Comparison of ENCODE assay signal across 10 cellular contexts in the genomic region with DNA sequence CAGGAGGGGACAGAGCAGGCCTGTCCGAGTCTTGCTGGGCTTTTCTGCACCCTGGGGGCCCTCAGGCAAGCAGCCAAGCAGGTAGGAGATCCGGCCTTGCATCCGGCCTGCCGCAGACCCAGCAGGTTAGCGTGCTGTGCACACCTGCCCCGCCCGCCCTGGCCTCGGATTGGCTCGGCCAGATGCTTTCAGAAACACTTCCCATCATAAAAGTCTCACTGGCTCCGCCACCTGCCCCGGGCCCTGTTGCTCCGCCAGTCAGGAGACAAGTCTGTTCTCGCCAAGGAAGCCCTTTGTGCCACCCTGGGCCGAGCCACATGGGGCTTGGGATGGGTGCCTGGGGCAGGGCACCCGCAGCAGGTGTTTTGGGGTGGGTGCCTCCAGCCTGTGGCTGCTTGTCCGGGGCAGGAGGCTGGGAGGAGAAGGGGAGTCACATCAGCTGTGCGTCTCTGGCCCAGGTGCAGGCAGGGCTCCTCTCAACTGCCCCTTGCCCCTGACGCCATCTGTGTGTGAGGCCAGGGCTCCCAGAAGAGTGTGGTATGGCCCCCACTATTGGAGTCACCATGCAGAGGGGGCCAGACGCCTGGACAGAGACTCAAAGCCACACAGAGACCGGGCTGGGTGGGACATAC.
DNase-seq lines count a peak whose midpoint lies in the region; ATAC-seq, FAIRE-seq and TF ChIP-seq lines count a peak whose summit lies in the region.
"Had no signal": no experiment of that assay in that cellular context is flagged by ENCODE, and none has a peak within 500 bp of the region (broad histone marks: within the 10 kb centered on the region; RNA-seq: fewer than 3 reads in every experiment).

No MANE protein-coding gene starts in this region.

- intact Hi-C loops in Right ventricle myocardium inferior (cut with DNase I), result no loop called here
- intact Hi-C loops in kidney (cut with DNase I), result no loop called here

- H3K27me3 ChIP-seq in right atrium auricular region, result no peaks in the 10 kb centered on the region
- H3K27me3 ChIP-seq: dorsolateral prefrontal cortex had no signal

- peak; percentile 63 for DNase-seq in Right ventricle myocardium inferior (ENCODE audit: missing footprints)
- DNase-seq in right atrium auricular region (ENCODE audit: low spot score), result no peak
- DNase-seq in SHP77 (lab: John Stamatoyannopoulos, UW), result peak; percentile 71 to 86
- peak; percentile 82 for DNase-seq in kidney
- DNase-seq in NCI-H82 (lab: John Stamatoyannopoulos, UW), result no peak
- DNase-seq in activated effector memory CD4-positive, alpha-beta T cell treated with anti-CD3 and anti-CD28 coated beads, Interleukin-2, amount 50 U/mL, for 16 hours, result no peak
- DNase-seq in Kasumi-1 (lab: John Stamatoyannopoulos, UW), result no peak
- DNase-seq: stimulated activated CD8-positive, alpha-beta memory T cell treated with anti-CD3 and anti-CD28 coated beads, Interleukin-4, amount 100 ng/mL, for 48 hours had no signal

- H3K9ac ChIP-seq in kidney (ENCODE audit: low read length in 2 of 2), result no peak overlapping the region

- no peak overlapping the region for H3K27ac ChIP-seq in right atrium auricular region
- H3K27ac ChIP-seq in kidney (ENCODE audit: low read depth in 2 of 2, low read length in 2 of 2), result peak overlapping the region in 1 of 2 donors; percentile 57

- peaks cover 0 to 20% of the 10 kb centered on the region in 2 donors for H3K4me1 ChIP-seq in right atrium auricular region
- peaks cover 14 to 21% of the 10 kb centered on the region in 2 donors for H3K4me1 ChIP-seq in kidney (ENCODE audit: control insufficient read depth in 1 of 2, insufficient read depth in 1 of 2, low read depth in 1 of 2, low read length in 2 of 2)

- H3K36me3 ChIP-seq in right atrium auricular region, result no peaks in the 10 kb centered on the region
- no peaks in the 10 kb centered on the region for H3K36me3 ChIP-seq in kidney (ENCODE audit: control insufficient read depth in 1 of 2, insufficient read depth in 2 of 2, low read length in 2 of 2)

- H3K4me3 ChIP-seq in right atrium auricular region (no peak overlapping the region), kidney (ENCODE audit: low read length in 2 of 2) (no peak overlapping the region)
- H3K4me3 ChIP-seq: dorsolateral prefrontal cortex had no signal

- FAIRE-seq in kidney (lab: Jason Lieb, UNC), result no peak

- ATAC-seq in Right ventricle myocardium inferior, result no peak
- ATAC-seq in HG03457 (IDR thresholded peaks at IDR 0.05; ENCODE audit: unreplicated experiment), result no peak

- no peaks in the 10 kb centered on the region for H3K9me3 ChIP-seq in right atrium auricular region
- no peaks in the 10 kb centered on the region for H3K9me3 ChIP-seq in kidney (ENCODE audit: control insufficient read depth in 1 of 2, low read length in 2 of 2)

- TF ChIP-seq CTCF in right atrium auricular region (IDR thresholded peaks at IDR 0.05) (no peak), kidney (IDR thresholded peaks at IDR 0.05; ENCODE audit: borderline replicate concordance, extremely low read depth, insufficient read depth) (no peak)

Comparison
In these comparisons a context has a peak if more than half of its experiments do, and no peak if none do; other contexts are left out.
1. DNase-seq: peak in Right ventricle myocardium inferior (single experiment), SHP77 (2 of 2) and kidney (single experiment); none in right atrium auricular region (single experiment), NCI-H82 (single experiment), activated effector memory CD4-positive, alpha-beta T cell treated with anti-CD3 and anti-CD28 coated beads, Interleukin-2, amount 50 U/mL, for 16 hours (single experiment) and Kasumi-1 (0 of 2).